8 cellular contexts compared by ENCODE assay signal in genomic region chr21:38056481-38056880, GRCh38.
"Had no signal": no experiment of that assay in that cellular context is flagged by ENCODE, and none has a peak within 500 bp of the region (broad histone marks: within the 10 kb centered on the region; RNA-seq: fewer than 3 reads in every experiment).

No MANE protein-coding gene starts in this region.

- H3K4me3 ChIP-seq: GM12878 had no signal

- ATAC-seq: GM12878 had no signal

- FAIRE-seq: G401.6, GM12878, GM12891, GM12892, GM18507, GM19239 had no signal

- DNase-seq: GDM1, GF-D8 had no signal
